20 cellular contexts compared by ENCODE assay signal in genomic region chr12:66247741-66248140, GRCh38.
"Had no signal": no experiment of that assay in that cellular context is flagged by ENCODE, and none has a peak within 500 bp of the region (broad histone marks: within the 10 kb centered on the region; RNA-seq: fewer than 3 reads in every experiment).

No MANE protein-coding gene starts in this region.

- DNase-seq: activated CD4-positive, alpha-beta T cell treated with anti-CD3 and anti-CD28 coated beads, Interleukin-2, amount 10 ng/mL, durations not matched to agents 24 days and 14 days; activated CD8-positive, alpha-beta T cell treated with anti-CD3 and anti-CD28 coated beads, Interleukin-2, amount 10 ng/mL, durations not matched to agents 7 days and 5 days; activated naive CD4-positive, alpha-beta T cell treated with anti-CD3 and anti-CD28 coated beads for 36 hours; activated T-cell treated with anti-CD3 and anti-CD28 coated beads, Interleukin-2, amount 50 U/mL, for 24 hours; anterior cingulate cortex; caudate nucleus; dorsolateral prefrontal cortex; endodermal cell; foreskin melanocyte; glutamatergic neuron; hippocampal formation; kidney; natural killer cell; pancreas; spleen; stimulated activated CD4-positive, alpha-beta T cell treated with anti-CD3 and anti-CD28 coated beads, Interleukin-4, amount 100 ng/mL, for 4 hours had no signal

- ATAC-seq: activated CD8-positive, alpha-beta T cell treated with anti-CD3 and anti-CD28 coated beads, Interleukin-2, amount 10 ng/mL, durations not matched to agents 7 days and 5 days; left lobe of liver; natural killer cell; pancreas; sciatic nerve; stimulated activated memory B cell treated with anti-CD40 and anti-IgM and Interleukin-4, amounts not matched to agents 10 μg/mL and 1 μg/mL and 100 μg/mL, for 72 hours had no signal

- H3K4me3 ChIP-seq: dorsolateral prefrontal cortex, lung, pancreas, spleen had no signal
